Comparison of ENCODE assay signal across 7 cellular contexts in the genomic region with DNA sequence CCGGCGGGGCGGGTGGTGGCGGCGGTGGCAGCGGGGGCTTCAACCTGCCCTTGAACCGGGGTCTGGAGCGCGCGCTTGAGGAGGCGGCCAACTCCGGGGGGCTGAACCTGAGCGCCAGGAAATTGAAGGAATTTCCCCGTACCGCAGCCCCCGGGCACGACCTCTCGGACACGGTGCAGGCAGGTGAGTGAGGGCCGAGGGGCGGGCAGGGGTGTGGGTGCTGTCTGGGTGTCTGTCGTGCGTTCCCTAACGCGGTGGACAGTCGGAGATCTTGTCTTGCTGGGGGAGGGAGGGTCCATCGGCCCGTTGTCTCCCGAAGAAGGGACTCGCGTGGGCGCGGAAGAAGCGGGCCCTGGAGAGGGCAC. TPM values are rescaled to one million over a fixed set of nuclear protein-coding genes. Genes with fewer than 3 reads are reported as not detected.
A peak's percentile ranks its signal among the peaks of the same experiment; 100 is the strongest.
DNase-seq lines count a peak whose midpoint lies in the region; ATAC-seq, FAIRE-seq and TF ChIP-seq lines count a peak whose summit lies in the region.

No MANE protein-coding gene starts in this region.

- peak overlapping the region; percentile 61 for H3K27ac ChIP-seq in KMS-11
- peak overlapping the region; percentile 98 to 99 for H3K27ac ChIP-seq in uterus

- H3K79me2 ChIP-seq in KMS-11 (ENCODE audit: insufficient read depth, low read depth), result peaks cover 43% of the 10 kb centered on the region

- H3K9me3 Mint-ChIP-seq in memory B cell, result no peaks in the 10 kb centered on the region

- H3K4me2 ChIP-seq in KMS-11, result peak overlapping the region; percentile 33; the same call in 1 of the 2 replicates

- intact Hi-C loops in uterus (cut with DNase I; ENCODE audit: low total_unique reads), result loop anchor here (2.0 to 5.0 kb wide), 2 partner anchors 127 to 169 kb away; no protein-coding TSS in a partner anchor

- H3K4me3 ChIP-seq in KMS-11 (IDR thresholded peaks at IDR 0.05; ENCODE audit: insufficient read depth, low read depth, low read length), result no peak overlapping the region
- H3K4me3 ChIP-seq in bronchial epithelial cell (ENCODE audit: low read depth, low read length), result peak overlapping the region; percentile 94
- H3K4me3 ChIP-seq in uterus, result peak overlapping the region; percentile 98 to 99

- H2AFZ ChIP-seq in KMS-11 (ENCODE audit: low read depth), result peak overlapping the region; percentile 61

- H3K4me1 Mint-ChIP-seq in memory B cell, result peaks cover 39% of the 10 kb centered on the region

- H3K27me3 ChIP-seq in KMS-11 (ENCODE audit: insufficient read depth, low read depth) (no peaks in the 10 kb centered on the region), bronchial epithelial cell (ENCODE audit: control insufficient read depth, insufficient read depth, low read length) (no peaks in the 10 kb centered on the region), uterus (no peaks in the 10 kb centered on the region)

- H3K27ac Mint-ChIP-seq in memory B cell, result peak overlapping the region; percentile 96

- ATAC-seq in GM21390 (IDR thresholded peaks at IDR 0.05; ENCODE audit: unreplicated experiment), result peak; percentile 9
- no peak for ATAC-seq in memory B cell (ENCODE audit: low read depth)
- ATAC-seq in GM18867 (IDR thresholded peaks at IDR 0.05; ENCODE audit: unreplicated experiment), result no peak

- DNase-seq in bronchial epithelial cell (ENCODE audit: low read depth), result no peak
- no peak for DNase-seq in memory B cell (ENCODE audit: low spot score in 2 of 2)
- peak in 1 of 2 donors; percentile 40 for DNase-seq in uterus
- DNase-seq in AG08396 (ENCODE audit: low spot score), result no peak

- peak overlapping the region; percentile 96 for H3K4me3 Mint-ChIP-seq in memory B cell

- no peaks in the 10 kb centered on the region for H3K9me3 ChIP-seq in uterus

- H3K36me3 ChIP-seq in KMS-11 (ENCODE audit: insufficient read depth), result no peaks in the 10 kb centered on the region
- no peaks in the 10 kb centered on the region for H3K36me3 ChIP-seq in bronchial epithelial cell (ENCODE audit: control insufficient read depth, insufficient read depth, low read length)
- no peaks in the 10 kb centered on the region for H3K36me3 ChIP-seq in uterus

- TF ChIP-seq CTCF in KMS-11 (conservative IDR thresholded peaks at IDR 0.05; ENCODE audit: low read depth, low read length) (no peak), bronchial epithelial cell (IDR thresholded peaks at IDR 0.05; ENCODE audit: insufficient read depth, low read length, severe bottlenecking) (no peak), uterus (IDR thresholded peaks at IDR 0.05) (no peak)

- no peaks in the 10 kb centered on the region for H3K27me3 Mint-ChIP-seq in memory B cell

- H3K36me3 Mint-ChIP-seq in memory B cell, result no peaks in the 10 kb centered on the region

- no peak for FAIRE-seq in bronchial epithelial cell (lab: Jason Lieb, UNC)

- H3K4me1 ChIP-seq in KMS-11 (ENCODE audit: low read depth, poor library complexity, severe bottlenecking) (peaks cover 24% of the 10 kb centered on the region), uterus (peaks cover 0 to 7% of the 10 kb centered on the region in 2 donors)

- TF ChIP-seq POLR2A in uterus (IDR thresholded peaks at IDR 0.05), result no peak

- no peaks in the 10 kb centered on the region for H4K20me1 ChIP-seq in KMS-11 (ENCODE audit: insufficient read depth)

- peak overlapping the region; percentile 74 for H3K9ac ChIP-seq in KMS-11

RNA-seq across cellular contexts. Expression of a gene that starts 0.5 kb away (rescaled TPM):
- total RNA-seq in bronchial epithelial cell (3.4 and 4.7 TPM in 2 replicates), uterus (10 to 100 TPM; 29.1 to 55.6 (median 36.2) TPM)
